Comparison of ENCODE assay signal across 24 cellular contexts in genomic region chr18:306608-307255, GRCh38.
"Had no signal": no experiment of that assay in that cellular context is flagged by ENCODE, and none has a peak within 500 bp of the region (broad histone marks: within the 10 kb centered on the region; RNA-seq: fewer than 3 reads in every experiment).

No MANE protein-coding gene starts in this region.

- H3K36me3 ChIP-seq: ascending aorta had no signal

- H3K27me3 ChIP-seq: ascending aorta, body of pancreas had no signal

- H3K36me3 Mint-ChIP-seq: activated CD8-positive, alpha-beta memory T cell treated with anti-CD3 and anti-CD28 coated beads, Interleukin-2, amount 10 ng/mL, durations not matched to agents 7 days and 5 days; activated naive CD4-positive, alpha-beta T cell treated with anti-CD3 and anti-CD28 coated beads, Interleukin-2, amount 50 U/mL, for 24 hours; IgD-negative memory B cell had no signal

- H3K27ac Mint-ChIP-seq: activated B cell treated with CpG ODN at 0.5 μM for 24 hours; activated CD4-positive, alpha-beta T cell treated with anti-CD3 and anti-CD28 coated beads, Interleukin-2, amount 10 ng/mL, durations not matched to agents 24 days and 14 days; activated CD8-positive, alpha-beta memory T cell treated with anti-CD3 and anti-CD28 coated beads, Interleukin-2, amount 10 ng/mL, durations not matched to agents 7 days and 5 days; activated T-cell treated with anti-CD3 and anti-CD28 coated beads, Interleukin-2, amount 50 U/mL, for 24 hours; activated T-helper 1 cell treated with anti-CD3 and anti-CD28 coated beads, Interleukin-12 subunit alpha, Interleukin-12 subunit beta, Interleukin-2, Interleukin-4 antibody, amounts not matched to agents 30 ng/mL and 10 ng/mL and 1 ng/mL, durations not matched to agents 14 hours and 24 hours and 36 hours; T-helper 1 cell treated with Interleukin-12 subunit alpha and Interleukin-12 subunit beta and Interleukin-4 antibody, amounts not matched to agents 30 μg/mL and 1 μg/mL, for 36 hours had no signal

- H3K9me3 Mint-ChIP-seq: activated B cell treated with CpG ODN at 0.5 μM for 24 hours; activated CD4-positive, alpha-beta T cell treated with anti-CD3 and anti-CD28 coated beads, Interleukin-2, amount 10 ng/mL, durations not matched to agents 24 days and 14 days; activated naive CD4-positive, alpha-beta T cell treated with anti-CD3 and anti-CD28 coated beads, Interleukin-2, amount 50 U/mL, for 24 hours; activated T-cell treated with anti-CD3 and anti-CD28 coated beads, Interleukin-2, amount 50 U/mL, for 24 hours; activated T-helper 1 cell treated with anti-CD3 and anti-CD28 coated beads, Interleukin-12 subunit alpha, Interleukin-12 subunit beta, Interleukin-2, Interleukin-4 antibody, amounts not matched to agents 30 ng/mL and 10 ng/mL and 1 ng/mL, durations not matched to agents 14 hours and 24 hours and 36 hours; IgD-negative memory B cell; T-helper 1 cell treated with Interleukin-12 subunit alpha and Interleukin-12 subunit beta and Interleukin-4 antibody, amounts not matched to agents 30 μg/mL and 1 μg/mL, for 36 hours had no signal

- H3K27ac ChIP-seq: ascending aorta, body of pancreas, SK-N-MC had no signal

- H3K9me3 ChIP-seq: ascending aorta, body of pancreas had no signal

- H3K4me1 ChIP-seq: ascending aorta, body of pancreas had no signal

- DNase-seq: activated B cell treated with CpG ODN at 0.5 μM for 24 hours; activated CD4-positive, alpha-beta T cell treated with anti-CD3 and anti-CD28 coated beads for 1 hour; activated CD4-positive, alpha-beta T cell treated with anti-CD3 and anti-CD28 coated beads, Interleukin-2, amount 10 ng/mL, durations not matched to agents 24 days and 14 days; activated CD4-positive, alpha-beta T cell treated with anti-CD3 and anti-CD28 coated beads, Interleukin-2, amount 50 U/mL, for 48 hours; activated CD8-positive, alpha-beta memory T cell treated with anti-CD3 and anti-CD28 coated beads, Interleukin-2, amount 10 ng/mL, durations not matched to agents 7 days and 5 days; activated effector memory CD4-positive, alpha-beta T cell treated with Interleukin-2 at 50 U/mL for 16 hours; activated naive CD4-positive, alpha-beta T cell; activated T-cell treated with anti-CD3 and anti-CD28 coated beads, Interleukin-2, amount 50 U/mL, for 24 hours; body of pancreas; central memory CD4-positive, alpha-beta T cell; Karpas-422; NCI-H1048; NCI-H1694; NCI-H2029; NCI-H2107; NCI-H524; NCI-H774; SIG-M5 had no signal

- H3K4me1 Mint-ChIP-seq: activated B cell treated with CpG ODN at 0.5 μM for 24 hours; activated CD4-positive, alpha-beta T cell treated with anti-CD3 and anti-CD28 coated beads, Interleukin-2, amount 10 ng/mL, durations not matched to agents 24 days and 14 days; activated CD8-positive, alpha-beta memory T cell treated with anti-CD3 and anti-CD28 coated beads, Interleukin-2, amount 10 ng/mL, durations not matched to agents 7 days and 5 days; activated naive CD4-positive, alpha-beta T cell treated with anti-CD3 and anti-CD28 coated beads, Interleukin-2, amount 50 U/mL, for 24 hours; IgD-negative memory B cell had no signal

- H3K4me3 Mint-ChIP-seq: activated B cell treated with CpG ODN at 0.5 μM for 24 hours; activated CD4-positive, alpha-beta T cell treated with anti-CD3 and anti-CD28 coated beads, Interleukin-2, amount 10 ng/mL, durations not matched to agents 24 days and 14 days; activated CD8-positive, alpha-beta memory T cell treated with anti-CD3 and anti-CD28 coated beads, Interleukin-2, amount 10 ng/mL, durations not matched to agents 7 days and 5 days; activated naive CD4-positive, alpha-beta T cell treated with anti-CD3 and anti-CD28 coated beads, Interleukin-2, amount 50 U/mL, for 24 hours; activated T-cell treated with anti-CD3 and anti-CD28 coated beads, Interleukin-2, amount 50 U/mL, for 24 hours; activated T-helper 1 cell treated with anti-CD3 and anti-CD28 coated beads, Interleukin-12 subunit alpha, Interleukin-12 subunit beta, Interleukin-2, Interleukin-4 antibody, amounts not matched to agents 30 ng/mL and 10 ng/mL and 1 ng/mL, durations not matched to agents 14 hours and 24 hours and 36 hours; IgD-negative memory B cell; T-helper 1 cell treated with Interleukin-12 subunit alpha and Interleukin-12 subunit beta and Interleukin-4 antibody, amounts not matched to agents 30 μg/mL and 1 μg/mL, for 36 hours had no signal

- H3K4me3 ChIP-seq: ascending aorta, body of pancreas, SK-N-MC had no signal
